ENCODE assay signal across 8 cellular contexts in the genomic region with DNA sequence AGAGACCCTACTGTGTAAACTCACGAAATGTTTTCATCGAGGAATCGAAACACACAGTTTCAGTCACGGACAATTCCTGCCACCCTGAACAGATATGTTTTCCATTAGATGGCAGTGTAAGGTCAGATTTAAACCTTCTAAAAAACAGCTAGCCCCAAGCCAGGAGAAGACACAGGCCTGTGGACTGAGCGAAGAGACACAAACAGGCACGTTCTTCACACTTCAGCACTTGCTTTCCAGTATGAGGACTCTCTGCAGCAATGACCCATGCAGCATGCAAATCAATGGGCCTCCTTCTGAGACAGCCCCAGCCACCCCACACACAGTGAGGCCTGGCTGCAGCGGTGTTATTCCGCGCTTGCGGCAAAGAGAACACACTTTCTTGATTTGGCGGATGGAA. TPM values are rescaled to one million over a fixed set of nuclear protein-coding genes. Genes with fewer than 3 reads are reported as not detected.
DNase-seq lines count a peak whose midpoint lies in the region; ATAC-seq, FAIRE-seq and TF ChIP-seq lines count a peak whose summit lies in the region.

No MANE protein-coding gene starts in this region.

- H3K4me1 Mint-ChIP-seq in type B pancreatic cell (ENCODE audit: unreplicated experiment) (peaks cover 14% of the 10 kb centered on the region), Calu3 (ENCODE audit: low read depth, unreplicated experiment) (no peaks in the 10 kb centered on the region)
- peaks cover 10 to 13% (median 13%) of the 10 kb centered on the region in 4 donors for H3K4me1 Mint-ChIP-seq in naive thymus-derived CD8-positive, alpha-beta T cell

- POLR2A ChIA-PET in naive thymus-derived CD8-positive, alpha-beta T cell (lab: Charles Lee): no interaction called here

- peak; percentile 81 for ATAC-seq in Right ventricle myocardium superior (ENCODE audit: poor library complexity)
- no peak for ATAC-seq in naive thymus-derived CD8-positive, alpha-beta T cell

- no peak overlapping the region for H3K4me3 Mint-ChIP-seq in type B pancreatic cell
- H3K4me3 Mint-ChIP-seq in Calu3 (ENCODE audit: low read depth, unreplicated experiment): no peak overlapping the region
- no peak overlapping the region for H3K4me3 Mint-ChIP-seq in naive thymus-derived CD8-positive, alpha-beta T cell

- CTCF ChIA-PET in Calu3 (lab: Charles Lee): no interaction called here

- H3K27me3 Mint-ChIP-seq in type B pancreatic cell (no peaks in the 10 kb centered on the region), Calu3 (ENCODE audit: unreplicated experiment) (no peaks in the 10 kb centered on the region)
- no peaks in the 10 kb centered on the region for H3K27me3 Mint-ChIP-seq in naive thymus-derived CD8-positive, alpha-beta T cell

- BruUV-seq in Calu3 (replicated peaks; lab: Mats Ljungman, UMichigan): no TSS peak

- peaks cover 14% of the 10 kb centered on the region for H3K36me3 Mint-ChIP-seq in type B pancreatic cell
- no peaks in the 10 kb centered on the region for H3K36me3 Mint-ChIP-seq in Calu3 (ENCODE audit: insufficient read depth, unreplicated experiment)
- H3K36me3 Mint-ChIP-seq in naive thymus-derived CD8-positive, alpha-beta T cell: peaks cover 0 to 90% (median 2%) of the 10 kb centered on the region in 3 donors

- H3K27ac Mint-ChIP-seq in type B pancreatic cell (no peak overlapping the region), Calu3 (ENCODE audit: unreplicated experiment) (no peak overlapping the region)
- peak overlapping the region in 1 of 10 donors; percentile 82 for H3K27ac Mint-ChIP-seq in naive thymus-derived CD8-positive, alpha-beta T cell

- TF ChIP-seq CTCF in right atrium auricular region (IDR thresholded peaks at IDR 0.05) (peak in 1 of 2 donors; percentile 45), left ventricle myocardium inferior (IDR thresholded peaks at IDR 0.05; ENCODE audit: borderline replicate concordance) (peak; percentile 50), type B pancreatic cell (conservative IDR thresholded peaks at IDR 0.05) (peak; percentile 41), Calu3 (IDR thresholded peaks at IDR 0.05; ENCODE audit: unreplicated experiment) (no peak)

- no peaks in the 10 kb centered on the region for H3K9me3 ChIP-seq in right atrium auricular region
- H3K9me3 ChIP-seq in left ventricle myocardium inferior (replicated peaks): no peaks in the 10 kb centered on the region
- no peaks in the 10 kb centered on the region for H3K9me3 ChIP-seq in small intestine (ENCODE audit: control insufficient read depth, low read depth)

- DNase-seq in Right ventricle myocardium superior: no peak
- no peak for DNase-seq in right atrium auricular region (ENCODE audit: low spot score)
- peak; percentile 11 for DNase-seq in SW480 (ENCODE audit: low spot score)
- DNase-seq in left ventricle myocardium inferior: no peak
- DNase-seq in type B pancreatic cell (ENCODE audit: extremely low spot score, unreplicated experiment): no peak
- no peak for DNase-seq in Calu3
- DNase-seq in naive thymus-derived CD8-positive, alpha-beta T cell: no peak
- no peak for DNase-seq in small intestine

- H3K4me1 ChIP-seq in right atrium auricular region (no peaks in the 10 kb centered on the region), left ventricle myocardium inferior (no peaks in the 10 kb centered on the region), small intestine (ENCODE audit: control insufficient read depth in 2 of 2, insufficient read depth in 1 of 2, low read depth in 1 of 2, low read length in 1 of 2) (no peaks in the 10 kb centered on the region)

- H3K27ac ChIP-seq in right atrium auricular region: no peak overlapping the region
- H3K27ac ChIP-seq in left ventricle myocardium inferior (replicated peaks): no peak overlapping the region
- H3K27ac ChIP-seq in small intestine (ENCODE audit: low read depth in 1 of 2, low read length in 1 of 2): peak overlapping the region in 1 of 2 donors; percentile 18

- intact Hi-C loops in Right ventricle myocardium superior (cut with DNase I): no loop called here
- intact Hi-C loops in left ventricle myocardium inferior (cut with micrococcal nuclease): no loop called here
- intact Hi-C loops in Calu3 (cut with micrococcal nuclease; ENCODE audit: unreplicated experiment): no loop called here

- WGBS in small intestine, 3 donors: 74 to 94% (median 94%) methylated on average over 11 of the region's 11 CpGs

- H3K9me3 Mint-ChIP-seq in type B pancreatic cell: no peaks in the 10 kb centered on the region
- H3K9me3 Mint-ChIP-seq in Calu3 (ENCODE audit: low read depth, unreplicated experiment): no peaks in the 10 kb centered on the region
- H3K9me3 Mint-ChIP-seq in naive thymus-derived CD8-positive, alpha-beta T cell: no peaks in the 10 kb centered on the region

- H3K36me3 ChIP-seq in right atrium auricular region (no peaks in the 10 kb centered on the region), left ventricle myocardium inferior (peaks cover 2% of the 10 kb centered on the region), small intestine (ENCODE audit: control insufficient read depth in 2 of 2, insufficient read depth in 2 of 2, low read length in 2 of 2) (peaks cover 0 to 3% of the 10 kb centered on the region in 2 donors)

- no peak overlapping the region for H3K4me3 ChIP-seq in right atrium auricular region
- no peak overlapping the region for H3K4me3 ChIP-seq in left ventricle myocardium inferior
- H3K4me3 ChIP-seq in small intestine (ENCODE audit: low read depth in 1 of 2, low read length in 2 of 2): no peak overlapping the region

- no peak for FAIRE-seq in small intestine (lab: Jason Lieb, UNC)

- no peaks in the 10 kb centered on the region for H3K27me3 ChIP-seq in right atrium auricular region
- no peaks in the 10 kb centered on the region for H3K27me3 ChIP-seq in left ventricle myocardium inferior (ENCODE audit: low read depth)
- no peaks in the 10 kb centered on the region for H3K27me3 ChIP-seq in small intestine (ENCODE audit: control insufficient read depth in 2 of 2, insufficient read depth in 2 of 2, low read length in 2 of 2)

RNA-seq across cellular contexts. Expression of a gene that starts 31.9 kb away (rescaled TPM):
- not detected for total RNA-seq in Right ventricle myocardium superior
- total RNA-seq in right atrium auricular region: under 1 TPM in 1 of 2 donors, not detected in 1; 0.47 TPM
- not detected for total RNA-seq in left ventricle myocardium inferior
- total RNA-seq in type B pancreatic cell (ENCODE audit: low replicate concordance): 0.41 and 0.93 TPM in 2 replicates
- 0.61 and 0.71 TPM in 2 replicates for total RNA-seq in Calu3 (2022)
- total RNA-seq in naive thymus-derived CD8-positive, alpha-beta T cell: 1 to 10 TPM; 1.6 to 2.5 TPM
- polyA plus RNA-seq in naive thymus-derived CD8-positive, alpha-beta T cell: under 1 TPM; 0.58 to 0.89 (median 0.78) TPM
- polyA plus RNA-seq in small intestine: under 1 TPM in 1 of 3 donors, not detected in 2; 0.19 TPM
